ENCODE assay signal across 1 cellular context in the genomic region with DNA sequence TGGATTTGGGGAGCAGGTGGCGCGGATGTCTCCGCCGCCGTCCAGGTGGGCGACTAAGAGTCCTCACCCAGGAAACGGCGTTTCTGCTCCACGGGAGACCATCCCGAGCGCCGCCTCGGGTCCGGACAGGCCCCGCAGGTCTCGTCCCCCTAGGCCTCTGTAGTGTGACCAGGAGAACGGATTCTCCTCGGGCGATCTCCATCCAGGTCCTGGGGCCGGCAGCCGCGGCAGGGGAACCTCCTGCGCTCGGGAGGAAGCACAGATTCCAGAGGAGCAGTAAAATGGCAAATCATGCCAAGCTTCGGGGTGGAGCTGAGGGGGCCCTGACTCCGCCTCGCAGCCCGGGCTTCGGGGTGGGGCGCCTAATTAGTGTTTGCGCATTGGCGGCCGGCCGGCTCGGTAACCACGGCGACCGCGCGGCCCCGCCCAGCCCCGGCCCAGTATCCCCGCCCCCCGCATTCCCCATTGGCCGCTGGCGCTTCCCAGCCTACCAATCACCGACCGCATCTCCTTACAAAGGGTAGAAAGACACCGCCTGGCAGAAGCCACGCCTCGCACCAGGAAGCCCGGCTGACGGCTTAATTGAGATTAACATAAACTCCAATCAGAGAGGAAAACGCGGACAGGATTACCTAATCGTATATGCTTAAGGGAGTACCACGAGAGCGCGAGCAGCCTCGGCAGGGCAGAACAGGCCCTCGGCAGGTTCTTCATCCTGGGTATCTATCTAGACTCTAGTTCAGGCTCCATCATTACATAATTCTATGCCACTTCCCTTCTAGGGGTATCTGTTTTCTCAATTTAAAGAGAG.
A peak's percentile ranks its signal among the peaks of the same experiment; 100 is the strongest.
TF ChIP-seq lines count a peak whose summit lies in the region.

No MANE protein-coding gene starts in this region.

TF ChIP-seq in HepG2, 621 proteins besides CTCF, POLR2A, EP300 and RAD21 (continued from another document and continues in another):
- TF ChIP-seq, protein P1, sequence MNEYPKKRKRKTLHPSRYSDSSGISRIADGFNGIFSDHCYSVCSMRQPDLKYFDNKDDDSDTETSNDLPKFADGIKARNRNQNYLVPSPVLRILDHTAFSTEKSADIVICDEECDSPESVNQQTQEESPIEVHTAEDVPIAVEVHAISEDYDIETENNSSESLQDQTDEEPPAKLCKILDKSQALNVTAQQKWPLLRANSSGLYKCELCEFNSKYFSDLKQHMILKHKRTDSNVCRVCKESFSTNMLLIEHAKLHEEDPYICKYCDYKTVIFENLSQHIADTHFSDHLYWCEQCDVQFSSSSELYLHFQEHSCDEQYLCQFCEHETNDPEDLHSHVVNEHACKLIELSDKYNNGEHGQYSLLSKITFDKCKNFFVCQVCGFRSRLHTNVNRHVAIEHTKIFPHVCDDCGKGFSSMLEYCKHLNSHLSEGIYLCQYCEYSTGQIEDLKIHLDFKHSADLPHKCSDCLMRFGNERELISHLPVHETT (CRISPR knock-in tag; conservative IDR thresholded peaks at IDR 0.05), result no peak
- peak; percentile 36; the same call in 1 of the 2 replicates for TF ChIP-seq ZNF788 (CRISPR knock-in tag; IDR thresholded peaks at IDR 0.05; ENCODE audit: borderline replicate concordance)
- TF ChIP-seq WIZ (CRISPR knock-in tag; IDR thresholded peaks at IDR 0.05), result no peak
- no peak for TF ChIP-seq SIX1 (CRISPR knock-in tag; IDR thresholded peaks at IDR 0.05; ENCODE audit: borderline replicate concordance)
- no peak for TF ChIP-seq U2AF1 (optimal IDR thresholded peaks at IDR 0.05; ENCODE audit: low read depth, low read length)
- TF ChIP-seq, protein P2, sequence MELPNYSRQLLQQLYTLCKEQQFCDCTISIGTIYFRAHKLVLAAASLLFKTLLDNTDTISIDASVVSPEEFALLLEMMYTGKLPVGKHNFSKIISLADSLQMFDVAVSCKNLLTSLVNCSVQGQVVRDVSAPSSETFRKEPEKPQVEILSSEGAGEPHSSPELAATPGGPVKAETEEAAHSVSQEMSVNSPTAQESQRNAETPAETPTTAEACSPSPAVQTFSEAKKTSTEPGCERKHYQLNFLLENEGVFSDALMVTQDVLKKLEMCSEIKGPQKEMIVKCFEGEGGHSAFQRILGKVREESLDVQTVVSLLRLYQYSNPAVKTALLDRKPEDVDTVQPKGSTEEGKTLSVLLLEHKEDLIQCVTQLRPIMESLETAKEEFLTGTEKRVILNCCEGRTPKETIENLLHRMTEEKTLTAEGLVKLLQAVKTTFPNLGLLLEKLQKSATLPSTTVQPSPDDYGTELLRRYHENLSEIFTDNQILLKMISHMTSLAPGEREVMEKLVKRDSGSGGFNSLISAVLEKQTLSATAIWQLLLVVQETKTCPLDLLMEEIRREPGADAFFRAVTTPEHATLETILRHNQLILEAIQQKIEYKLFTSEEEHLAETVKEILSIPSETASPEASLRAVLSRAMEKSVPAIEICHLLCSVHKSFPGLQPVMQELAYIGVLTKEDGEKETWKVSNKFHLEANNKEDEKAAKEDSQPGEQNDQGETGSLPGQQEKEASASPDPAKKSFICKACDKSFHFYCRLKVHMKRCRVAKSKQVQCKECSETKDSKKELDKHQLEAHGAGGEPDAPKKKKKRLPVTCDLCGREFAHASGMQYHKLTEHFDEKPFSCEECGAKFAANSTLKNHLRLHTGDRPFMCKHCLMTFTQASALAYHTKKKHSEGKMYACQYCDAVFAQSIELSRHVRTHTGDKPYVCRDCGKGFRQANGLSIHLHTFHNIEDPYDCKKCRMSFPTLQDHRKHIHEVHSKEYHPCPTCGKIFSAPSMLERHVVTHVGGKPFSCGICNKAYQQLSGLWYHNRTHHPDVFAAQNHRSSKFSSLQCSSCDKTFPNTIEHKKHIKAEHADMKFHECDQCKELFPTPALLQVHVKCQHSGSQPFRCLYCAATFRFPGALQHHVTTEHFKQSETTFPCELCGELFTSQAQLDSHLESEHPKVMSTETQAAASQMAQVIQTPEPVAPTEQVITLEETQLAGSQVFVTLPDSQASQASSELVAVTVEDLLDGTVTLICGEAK (IDR thresholded peaks at IDR 0.05), result no peak
- TF ChIP-seq, protein P2 (CRISPR knock-in tag; IDR thresholded peaks at IDR 0.05), result peak; percentile 29; the same call in 1 of the 2 replicates
- no peak for TF ChIP-seq HDAC2 (CRISPR knock-in tag; IDR thresholded peaks at IDR 0.05)
- no peak for TF ChIP-seq TCF7L2 (IDR thresholded peaks at IDR 0.05; ENCODE audit: low read depth, low read length)
- no peak for TF ChIP-seq ZNF614 (CRISPR knock-in tag; IDR thresholded peaks at IDR 0.05; ENCODE audit: borderline replicate concordance)
- TF ChIP-seq ZBTB38 (CRISPR knock-in tag; IDR thresholded peaks at IDR 0.05), result no peak
- TF ChIP-seq ZNF431 (CRISPR knock-in tag; IDR thresholded peaks at IDR 0.05; ENCODE audit: borderline replicate concordance, low read depth), result no peak
- no peak for TF ChIP-seq SKI (IDR thresholded peaks at IDR 0.05; ENCODE audit: partially characterized antibody)
- peak; percentile 64 for TF ChIP-seq POGZ (CRISPR knock-in tag; IDR thresholded peaks at IDR 0.05)
- TF ChIP-seq ZNF124 (CRISPR knock-in tag; IDR thresholded peaks at IDR 0.05), result no peak
- TF ChIP-seq HCFC1 (IDR thresholded peaks at IDR 0.05; ENCODE audit: low read depth, low read length), result no peak
- TF ChIP-seq PAF1 (CRISPR knock-in tag; IDR thresholded peaks at IDR 0.05), result no peak
- TF ChIP-seq, protein P3, sequence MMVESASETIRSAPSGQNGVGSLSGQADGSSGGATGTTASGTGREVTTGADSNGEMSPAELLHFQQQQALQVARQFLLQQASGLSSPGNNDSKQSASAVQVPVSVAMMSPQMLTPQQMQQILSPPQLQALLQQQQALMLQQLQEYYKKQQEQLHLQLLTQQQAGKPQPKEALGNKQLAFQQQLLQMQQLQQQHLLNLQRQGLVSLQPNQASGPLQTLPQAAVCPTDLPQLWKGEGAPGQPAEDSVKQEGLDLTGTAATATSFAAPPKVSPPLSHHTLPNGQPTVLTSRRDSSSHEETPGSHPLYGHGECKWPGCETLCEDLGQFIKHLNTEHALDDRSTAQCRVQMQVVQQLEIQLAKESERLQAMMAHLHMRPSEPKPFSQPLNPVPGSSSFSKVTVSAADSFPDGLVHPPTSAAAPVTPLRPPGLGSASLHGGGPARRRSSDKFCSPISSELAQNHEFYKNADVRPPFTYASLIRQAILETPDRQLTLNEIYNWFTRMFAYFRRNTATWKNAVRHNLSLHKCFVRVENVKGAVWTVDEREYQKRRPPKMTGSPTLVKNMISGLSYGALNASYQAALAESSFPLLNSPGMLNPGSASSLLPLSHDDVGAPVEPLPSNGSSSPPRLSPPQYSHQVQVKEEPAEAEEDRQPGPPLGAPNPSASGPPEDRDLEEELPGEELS (CRISPR knock-in tag; IDR thresholded peaks at IDR 0.05), result no peak
- TF ChIP-seq NFYC (CRISPR knock-in tag; IDR thresholded peaks at IDR 0.05), result peak; percentile 79
- TF ChIP-seq, protein P4, sequence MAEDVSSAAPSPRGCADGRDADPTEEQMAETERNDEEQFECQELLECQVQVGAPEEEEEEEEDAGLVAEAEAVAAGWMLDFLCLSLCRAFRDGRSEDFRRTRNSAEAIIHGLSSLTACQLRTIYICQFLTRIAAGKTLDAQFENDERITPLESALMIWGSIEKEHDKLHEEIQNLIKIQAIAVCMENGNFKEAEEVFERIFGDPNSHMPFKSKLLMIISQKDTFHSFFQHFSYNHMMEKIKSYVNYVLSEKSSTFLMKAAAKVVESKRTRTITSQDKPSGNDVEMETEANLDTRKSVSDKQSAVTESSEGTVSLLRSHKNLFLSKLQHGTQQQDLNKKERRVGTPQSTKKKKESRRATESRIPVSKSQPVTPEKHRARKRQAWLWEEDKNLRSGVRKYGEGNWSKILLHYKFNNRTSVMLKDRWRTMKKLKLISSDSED (CRISPR knock-in tag; IDR thresholded peaks at IDR 0.05), result no peak
- no peak for TF ChIP-seq ZNF598 (CRISPR knock-in tag; IDR thresholded peaks at IDR 0.05; ENCODE audit: borderline replicate concordance)
- TF ChIP-seq CEBPB (IDR thresholded peaks at IDR 0.05; ENCODE audit: borderline replicate concordance, low read depth, low read length), result no peak
- peak; percentile 33; the same call in 1 of the 2 replicates for TF ChIP-seq ZFX (CRISPR knock-in tag; IDR thresholded peaks at IDR 0.05; ENCODE audit: low read depth)
- no peak for TF ChIP-seq SMAD1 (CRISPR knock-in tag; IDR thresholded peaks at IDR 0.05; ENCODE audit: borderline replicate concordance, low read depth)
- TF ChIP-seq, protein P5, sequence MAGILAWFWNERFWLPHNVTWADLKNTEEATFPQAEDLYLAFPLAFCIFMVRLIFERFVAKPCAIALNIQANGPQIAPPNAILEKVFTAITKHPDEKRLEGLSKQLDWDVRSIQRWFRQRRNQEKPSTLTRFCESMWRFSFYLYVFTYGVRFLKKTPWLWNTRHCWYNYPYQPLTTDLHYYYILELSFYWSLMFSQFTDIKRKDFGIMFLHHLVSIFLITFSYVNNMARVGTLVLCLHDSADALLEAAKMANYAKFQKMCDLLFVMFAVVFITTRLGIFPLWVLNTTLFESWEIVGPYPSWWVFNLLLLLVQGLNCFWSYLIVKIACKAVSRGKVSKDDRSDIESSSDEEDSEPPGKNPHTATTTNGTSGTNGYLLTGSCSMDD (CRISPR knock-in tag; IDR thresholded peaks at IDR 0.05), result no peak
- peak; percentile 72 for TF ChIP-seq TBX2 (CRISPR knock-in tag; IDR thresholded peaks at IDR 0.05; ENCODE audit: borderline replicate concordance)
- no peak for TF ChIP-seq ZFP36L1 (CRISPR knock-in tag; IDR thresholded peaks at IDR 0.05)
- TF ChIP-seq ZNF775 (CRISPR knock-in tag; IDR thresholded peaks at IDR 0.05; ENCODE audit: borderline replicate concordance), result no peak
- TF ChIP-seq HNF4A (CRISPR knock-in tag; IDR thresholded peaks at IDR 0.05), result no peak
- TF ChIP-seq, protein P6, sequence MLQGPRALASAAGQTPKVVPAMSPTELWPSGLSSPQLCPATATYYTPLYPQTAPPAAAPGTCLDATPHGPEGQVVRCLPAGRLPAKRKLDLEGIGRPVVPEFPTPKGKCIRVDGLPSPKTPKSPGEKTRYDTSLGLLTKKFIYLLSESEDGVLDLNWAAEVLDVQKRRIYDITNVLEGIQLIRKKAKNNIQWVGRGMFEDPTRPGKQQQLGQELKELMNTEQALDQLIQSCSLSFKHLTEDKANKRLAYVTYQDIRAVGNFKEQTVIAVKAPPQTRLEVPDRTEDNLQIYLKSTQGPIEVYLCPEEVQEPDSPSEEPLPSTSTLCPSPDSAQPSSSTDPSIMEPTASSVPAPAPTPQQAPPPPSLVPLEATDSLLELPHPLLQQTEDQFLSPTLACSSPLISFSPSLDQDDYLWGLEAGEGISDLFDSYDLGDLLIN (CRISPR knock-in tag; IDR thresholded peaks at IDR 0.05; ENCODE audit: borderline replicate concordance), result no peak
- TF ChIP-seq ZNF230 (CRISPR knock-in tag; IDR thresholded peaks at IDR 0.05), result 0 out of 2 replicates have a peak, but pooled peaks have one; percentile 30
- TF ChIP-seq IRF2 (CRISPR knock-in tag; IDR thresholded peaks at IDR 0.05), result no peak
- TF ChIP-seq TP53 (CRISPR knock-in tag; conservative IDR thresholded peaks at IDR 0.05), result no peak
- TF ChIP-seq, protein P7, sequence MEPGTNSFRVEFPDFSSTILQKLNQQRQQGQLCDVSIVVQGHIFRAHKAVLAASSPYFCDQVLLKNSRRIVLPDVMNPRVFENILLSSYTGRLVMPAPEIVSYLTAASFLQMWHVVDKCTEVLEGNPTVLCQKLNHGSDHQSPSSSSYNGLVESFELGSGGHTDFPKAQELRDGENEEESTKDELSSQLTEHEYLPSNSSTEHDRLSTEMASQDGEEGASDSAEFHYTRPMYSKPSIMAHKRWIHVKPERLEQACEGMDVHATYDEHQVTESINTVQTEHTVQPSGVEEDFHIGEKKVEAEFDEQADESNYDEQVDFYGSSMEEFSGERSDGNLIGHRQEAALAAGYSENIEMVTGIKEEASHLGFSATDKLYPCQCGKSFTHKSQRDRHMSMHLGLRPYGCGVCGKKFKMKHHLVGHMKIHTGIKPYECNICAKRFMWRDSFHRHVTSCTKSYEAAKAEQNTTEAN (CRISPR knock-in tag; conservative IDR thresholded peaks at IDR 0.05), result no peak
- TF ChIP-seq, protein P8, sequence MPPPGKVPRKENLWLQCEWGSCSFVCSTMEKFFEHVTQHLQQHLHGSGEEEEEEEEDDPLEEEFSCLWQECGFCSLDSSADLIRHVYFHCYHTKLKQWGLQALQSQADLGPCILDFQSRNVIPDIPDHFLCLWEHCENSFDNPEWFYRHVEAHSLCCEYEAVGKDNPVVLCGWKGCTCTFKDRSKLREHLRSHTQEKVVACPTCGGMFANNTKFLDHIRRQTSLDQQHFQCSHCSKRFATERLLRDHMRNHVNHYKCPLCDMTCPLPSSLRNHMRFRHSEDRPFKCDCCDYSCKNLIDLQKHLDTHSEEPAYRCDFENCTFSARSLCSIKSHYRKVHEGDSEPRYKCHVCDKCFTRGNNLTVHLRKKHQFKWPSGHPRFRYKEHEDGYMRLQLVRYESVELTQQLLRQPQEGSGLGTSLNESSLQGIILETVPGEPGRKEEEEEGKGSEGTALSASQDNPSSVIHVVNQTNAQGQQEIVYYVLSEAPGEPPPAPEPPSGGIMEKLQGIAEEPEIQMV (CRISPR knock-in tag; IDR thresholded peaks at IDR 0.05; ENCODE audit: low read depth), result no peak
- TF ChIP-seq LCORL (IDR thresholded peaks at IDR 0.05), result no peak
- no peak for TF ChIP-seq LCORL (CRISPR knock-in tag; IDR thresholded peaks at IDR 0.05)
- TF ChIP-seq BHLHE40 (IDR thresholded peaks at IDR 0.05; ENCODE audit: low read length), result no peak
- no peak for TF ChIP-seq HOXA7 (CRISPR knock-in tag; IDR thresholded peaks at IDR 0.05)
- no peak for TF ChIP-seq NFATC3 (CRISPR knock-in tag; IDR thresholded peaks at IDR 0.05)
- no peak for TF ChIP-seq KAT2B (IDR thresholded peaks at IDR 0.05; ENCODE audit: borderline replicate concordance, low read depth, low read length)
